In the genomic region with DNA sequence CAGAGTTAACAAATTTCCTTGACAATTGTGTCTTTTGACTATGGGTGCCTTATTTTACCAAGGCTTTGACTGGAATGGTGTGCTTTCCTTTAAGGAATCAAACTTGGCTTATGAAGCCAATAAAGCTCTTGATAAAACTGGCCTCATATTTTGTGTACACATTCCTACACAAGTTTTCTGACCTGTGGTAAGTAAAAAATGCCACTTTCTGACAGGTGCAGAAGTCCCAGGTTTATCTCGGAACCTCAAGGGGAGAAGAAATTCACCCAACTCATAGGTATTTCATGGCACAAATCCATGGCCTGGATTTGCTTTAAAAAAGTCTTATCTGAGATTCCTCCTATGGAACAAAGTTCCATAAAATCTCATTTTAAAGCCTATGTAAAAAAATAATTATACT, we compare ENCODE assay signal across 34 cellular contexts.
"Had no signal": no experiment of that assay in that cellular context is flagged by ENCODE, and none has a peak within 500 bp of the region (broad histone marks: within the 10 kb centered on the region; RNA-seq: fewer than 3 reads in every experiment).

No MANE protein-coding gene starts in this region.

- ATAC-seq: activated naive CD4-positive, alpha-beta T cell treated with anti-CD3 and anti-CD28 coated beads, Interleukin-2, amount 50 U/mL, for 72 hours; activated naive CD8-positive, alpha-beta T cell treated with anti-CD3 and anti-CD28 coated beads, Interleukin-2, amount 50 U/mL, for 24 hours; activated T-cell treated with anti-CD3 and anti-CD28 coated beads, Interleukin-2, amount 50 U/mL, for 4 hours; activated T-cell treated with anti-CD3 and anti-CD28 coated beads, Interleukin-2, amount 50 U/mL, for 72 hours; activated T-helper 17 cell treated with anti-CD3 and anti-CD28 coated beads, Interleukin-2, amount 50 U/mL, for 72 hours had no signal

- H3K27me3 ChIP-seq: adrenal gland, ascending aorta, brain microvascular endothelial cell, breast epithelium, cardiac muscle cell had no signal

- H3K36me3 ChIP-seq: adrenal gland, ascending aorta, brain microvascular endothelial cell, breast epithelium, cardiac muscle cell had no signal

- H3K27ac ChIP-seq: adrenal gland, ascending aorta, brain microvascular endothelial cell, breast epithelium, cardiac muscle cell had no signal

- H3K4me1 ChIP-seq: adrenal gland, ascending aorta, breast epithelium had no signal

- H3K4me3 ChIP-seq: adrenal gland, ascending aorta, breast epithelium, cardiac muscle cell had no signal

- DNase-seq: activated effector memory CD4-positive, alpha-beta T cell treated with anti-CD3 and anti-CD28 coated beads, Interleukin-2, amount 50 U/mL, for 16 hours; activated effector memory CD4-positive, alpha-beta T cell treated with Interleukin-2 at 50 U/mL for 16 hours; activated gamma-delta T cell; activated gamma-delta T cell treated with Interleukin-2 at 50 U/mL for 16 hours; activated naive CD4-positive, alpha-beta T cell; activated naive CD4-positive, alpha-beta T cell treated with anti-CD3 and anti-CD28 coated beads for 36 hours; activated naive CD4-positive, alpha-beta T cell treated with anti-CD3 and anti-CD28 coated beads, Interleukin-2, amount 10 ng/mL, durations not matched to agents 7 days and 5 days; activated naive CD4-positive, alpha-beta T cell treated with anti-CD3 and anti-CD28 coated beads, Interleukin-2, amount 50 U/mL, for 16 hours; activated naive CD4-positive, alpha-beta T cell treated with Interleukin-2 at 50 U/mL for 16 hours; activated naive CD8-positive, alpha-beta T cell treated with anti-CD3 and anti-CD28 coated beads for 36 hours; activated naive CD8-positive, alpha-beta T cell treated with anti-CD3 and anti-CD28 coated beads, Interleukin-2, amount 10 ng/mL, durations not matched to agents 7 days and 5 days; activated naive CD8-positive, alpha-beta T cell treated with anti-CD3 and anti-CD28 coated beads, Interleukin-2, amount 50 U/mL, for 24 hours; activated T-cell treated with anti-CD3 and anti-CD28 coated beads for 4 hours; activated T-cell treated with anti-CD3 and anti-CD28 coated beads, Interleukin-2, amount 50 U/mL, for 1 hour; activated T-cell treated with anti-CD3 and anti-CD28 coated beads, Interleukin-2, amount 50 U/mL, for 24 hours; activated T-cell treated with anti-CD3 and anti-CD28 coated beads, Interleukin-2, amount 50 U/mL, for 4 hours; activated T-cell treated with anti-CD3 and anti-CD28 coated beads, Interleukin-2, amount 50 U/mL, for 48 hours; activated T-cell treated with anti-CD3 and anti-CD28 coated beads, Interleukin-2, amount 50 U/mL, for 72 hours; adrenal gland; amniotic stem cell; amygdala; anterior cingulate cortex; aorta; brain microvascular endothelial cell; caudate nucleus; central memory CD4-positive, alpha-beta T cell; cerebellar nuclear complex had no signal

- H3K9me3 ChIP-seq: adrenal gland had no signal

- FAIRE-seq: astrocyte, bronchial epithelial cell had no signal
